In the genomic region with DNA sequence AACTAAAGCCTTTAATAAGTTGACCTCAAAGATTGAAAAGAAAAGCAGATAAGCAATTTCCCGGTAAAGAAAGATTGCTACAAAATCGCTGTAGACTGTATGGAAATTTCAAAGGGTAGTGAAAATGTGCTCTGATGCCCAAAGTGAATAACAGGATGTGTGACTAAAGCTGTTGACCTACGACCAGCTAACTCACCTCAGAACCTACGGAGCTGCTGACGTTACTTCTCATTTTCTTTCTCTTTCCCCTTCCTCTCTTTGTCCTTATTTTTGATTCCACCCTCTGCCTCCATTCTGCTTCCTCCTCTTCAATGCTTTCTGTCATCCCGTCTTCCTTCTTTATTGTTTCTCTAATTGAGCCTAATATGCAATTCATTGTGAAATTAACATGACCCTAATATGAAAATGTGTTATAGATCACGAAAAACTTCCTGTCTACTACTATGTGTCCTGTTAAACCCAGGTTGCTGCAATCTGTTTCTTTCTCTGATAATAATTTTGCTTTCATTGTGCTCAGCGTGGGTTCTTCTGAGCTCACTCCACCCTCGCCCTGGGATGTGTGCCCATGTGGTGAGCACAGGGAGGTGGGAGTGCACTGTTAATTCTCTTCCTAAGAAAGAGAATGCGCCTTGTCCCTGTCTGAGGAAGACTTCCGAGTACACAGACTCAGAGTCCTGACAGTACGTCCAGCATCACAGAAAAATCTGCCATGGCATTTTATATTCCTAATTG, we compare ENCODE assay signal across 8 cellular contexts.
DNase-seq lines count a peak whose midpoint lies in the region; ATAC-seq and TF ChIP-seq lines count a peak whose summit lies in the region.

No MANE protein-coding gene starts in this region.

- peak overlapping the region; percentile 79 for H3K27ac ChIP-seq in rectal smooth muscle tissue (ENCODE audit: low read depth, low read length)

- peaks cover 3% of the 10 kb centered on the region for H3K4me1 Mint-ChIP-seq in progenitor cell of endocrine pancreas (ENCODE audit: low read depth)

- ATAC-seq in GM19043 (IDR thresholded peaks at IDR 0.05; ENCODE audit: low read depth, unreplicated experiment) (peak; percentile 73), HG03196 (IDR thresholded peaks at IDR 0.05; ENCODE audit: unreplicated experiment) (peak; percentile 74)

- no peaks in the 10 kb centered on the region for H3K9me3 Mint-ChIP-seq in progenitor cell of endocrine pancreas (ENCODE audit: low read depth)

- H3K4me1 ChIP-seq in rectal smooth muscle tissue (ENCODE audit: control insufficient read depth, insufficient read depth, low read length) = peaks cover 22% of the 10 kb centered on the region

- H3K4me3 ChIP-seq in rectal smooth muscle tissue (ENCODE audit: low read length) = peak overlapping the region; percentile 10

- no peaks in the 10 kb centered on the region for H3K36me3 Mint-ChIP-seq in progenitor cell of endocrine pancreas (ENCODE audit: insufficient read depth)

- TF ChIP-seq CTCF in progenitor cell of endocrine pancreas (IDR thresholded peaks at IDR 0.05; ENCODE audit: unreplicated experiment) = no peak

- no peaks in the 10 kb centered on the region for H3K36me3 ChIP-seq in rectal smooth muscle tissue (ENCODE audit: control insufficient read depth, insufficient read depth, low read length)

- no peak overlapping the region for H3K27ac Mint-ChIP-seq in progenitor cell of endocrine pancreas

- H3K4me3 Mint-ChIP-seq in progenitor cell of endocrine pancreas (ENCODE audit: low read depth) = no peak overlapping the region

- peaks cover 11% of the 10 kb centered on the region for H3K27me3 Mint-ChIP-seq in progenitor cell of endocrine pancreas

- H3K27me3 ChIP-seq in rectal smooth muscle tissue (ENCODE audit: control insufficient read depth, insufficient read depth, low read length) = no peaks in the 10 kb centered on the region

- H3K9ac ChIP-seq in rectal smooth muscle tissue (ENCODE audit: low read length) = no peak overlapping the region

- DNase-seq in amniotic epithelial cell (ENCODE audit: low read depth) = peak; percentile 37
- DNase-seq in NCI-H187 (lab: John Stamatoyannopoulos, UW) = no peak
- DNase-seq in progenitor cell of endocrine pancreas (ENCODE audit: low spot score, unreplicated experiment) = no peak
- DNase-seq in HPDE6-E6E7 (ENCODE audit: extremely low spot score) = no peak
- DNase-seq in activated CD4-positive, alpha-beta T cell treated with anti-CD3 and anti-CD28 coated beads for 48 hours = no peak
